20 cellular contexts compared by ENCODE assay signal in the genomic region with DNA sequence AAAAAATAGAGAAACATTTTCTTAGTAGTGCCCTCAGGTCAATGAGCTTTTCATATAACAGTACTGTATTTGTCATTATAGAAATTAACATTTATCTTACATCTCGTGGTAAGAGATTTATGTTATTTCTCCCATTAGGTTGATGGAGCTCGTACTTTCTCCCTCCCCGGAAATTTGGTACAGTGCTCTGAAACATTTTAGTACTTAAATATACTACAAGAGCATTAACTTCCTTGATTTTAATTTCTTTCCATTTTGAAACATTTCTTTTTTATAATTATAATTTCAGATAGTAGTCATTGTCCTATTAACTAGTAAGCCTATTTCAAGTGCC.
DNase-seq lines count a peak whose midpoint lies in the region; ATAC-seq and TF ChIP-seq lines count a peak whose summit lies in the region.
"Had no signal": no experiment of that assay in that cellular context is flagged by ENCODE, and none has a peak within 500 bp of the region (broad histone marks: within the 10 kb centered on the region; RNA-seq: fewer than 3 reads in every experiment).

No MANE protein-coding gene starts in this region.

- H3K36me3 Mint-ChIP-seq in endodermal cell (ENCODE audit: low read depth): no peaks in the 10 kb centered on the region
- H3K36me3 Mint-ChIP-seq: CD4-positive, CD25-positive, alpha-beta regulatory T cell had no signal

- peak overlapping the region; percentile 39 to 85; a peak in 3 of 4 replicates for H3K27ac ChIP-seq in SK-N-SH (ENCODE audit: low read depth in 2 of 2, low read length in 1 of 2)
- no peak overlapping the region for H3K27ac ChIP-seq in PC-9
- H3K27ac ChIP-seq in endodermal cell (ENCODE audit: low read depth, low read length): no peak overlapping the region
- H3K27ac ChIP-seq: SK-N-MC had no signal

- POLR2A ChIA-PET in SK-N-SH (lab: Yijun Ruan, JAX): interaction anchor here (0.6 kb wide), 1 partner anchor 24 kb away, joined by 3 read pairs; no protein-coding TSS in a partner anchor
- POLR2A ChIA-PET in PC-9 (lab: Charles Lee; ENCODE audit: unreplicated experiment): interaction anchor here (0.6 kb wide), 1 partner anchor 26 kb away, joined by 4 read pairs; no protein-coding TSS in a partner anchor

- ATAC-seq in SK-N-SH treated with all-trans-retinoic acid at 6 μM for 48 hours: no peak
- no peak for ATAC-seq in GM21381 (IDR thresholded peaks at IDR 0.05; ENCODE audit: unreplicated experiment)
- ATAC-seq in GM19023 (IDR thresholded peaks at IDR 0.05; ENCODE audit: unreplicated experiment): no peak
- no peak for ATAC-seq in GM21390 (IDR thresholded peaks at IDR 0.05; ENCODE audit: unreplicated experiment)

- peaks cover 4% of the 10 kb centered on the region for H3K4me1 Mint-ChIP-seq in endodermal cell
- H3K4me1 Mint-ChIP-seq: CD4-positive, CD25-positive, alpha-beta regulatory T cell; H9 had no signal

- CTCF ChIA-PET in SK-N-SH (lab: Yijun Ruan, JAX) (interaction anchor here (0.6 to 3.5 kb wide), 15 partner anchors 10 to 1597 kb away, joined by 3 to 15 read pairs (median 4); a partner anchor contains a TSS), PC-9 (lab: Charles Lee) (interaction anchor here (1.3 to 2.5 kb wide), 3 partner anchors 26 to 259 kb away, joined by 4 to 15 read pairs (median 10); a partner anchor contains a TSS)

- H3K9me3 ChIP-seq in SK-N-SH (no peaks in the 10 kb centered on the region), PC-9 (ENCODE audit: insufficient read depth, low read depth) (no peaks in the 10 kb centered on the region), endodermal cell (ENCODE audit: control insufficient read depth, low read length) (no peaks in the 10 kb centered on the region)

- WGBS in SK-N-SH (ENCODE audit: low lambda C conversion rate): 76% methylated on average over 3 of the region's 3 CpGs
- WGBS in endodermal cell (ENCODE audit: insufficient coverage in 1 of 2, insufficient read length in 1 of 2), 2 experiments: 88 to 100% methylated on average over 1 to 3 of the region's 3 CpGs

- BruUV-seq in PC-9 (replicated peaks; lab: Mats Ljungman, UMichigan): no TSS peak

- no peak for TF ChIP-seq EP300 in SK-N-SH (IDR thresholded peaks at IDR 0.05; ENCODE audit: borderline replicate concordance in 1 of 2, low read depth in 1 of 2, low read length in 1 of 2)

- H3F3A ChIP-seq in SK-N-SH (replicated peaks; ENCODE audit: insufficient read depth) (peaks cover 15% of the 10 kb centered on the region), PC-9 (ENCODE audit: insufficient read depth, low read depth) (no peaks in the 10 kb centered on the region)

- H3K27me3 Mint-ChIP-seq in endodermal cell (ENCODE audit: insufficient read depth): peaks cover 4% of the 10 kb centered on the region
- H3K27me3 Mint-ChIP-seq: CD4-positive, CD25-positive, alpha-beta regulatory T cell had no signal

- no peak for TF ChIP-seq RAD21 in SK-N-SH (IDR thresholded peaks at IDR 0.05; ENCODE audit: low read length)

- H3K4me3 Mint-ChIP-seq in endodermal cell: no peak overlapping the region
- H3K4me3 Mint-ChIP-seq: CD4-positive, CD25-positive, alpha-beta regulatory T cell; H9 had no signal

- no peak overlapping the region for H3K27ac Mint-ChIP-seq in endodermal cell
- H3K27ac Mint-ChIP-seq: CD4-positive, CD25-positive, alpha-beta regulatory T cell; H9 had no signal

- H2AFZ ChIP-seq in SK-N-SH (ENCODE audit: low read depth) (no peak overlapping the region), PC-9 (no peak overlapping the region)

- H3K4me2 ChIP-seq in SK-N-SH (no peak overlapping the region), PC-9 (no peak overlapping the region)

- H4K20me1 ChIP-seq in SK-N-SH (ENCODE audit: insufficient read depth) (no peaks in the 10 kb centered on the region), PC-9 (ENCODE audit: insufficient read depth) (no peaks in the 10 kb centered on the region)

- H3K9ac ChIP-seq in SK-N-SH: no peak overlapping the region
- H3K9ac ChIP-seq in endodermal cell (ENCODE audit: extremely low read depth, low read length, poor library complexity, severe bottlenecking): no peak overlapping the region

- no peaks in the 10 kb centered on the region for H3K79me2 ChIP-seq in SK-N-SH (ENCODE audit: insufficient read depth)
- no peaks in the 10 kb centered on the region for H3K79me2 ChIP-seq in PC-9 (ENCODE audit: low read depth)

- no peaks in the 10 kb centered on the region for H3K9me2 ChIP-seq in SK-N-SH
- no peaks in the 10 kb centered on the region for H3K9me2 ChIP-seq in PC-9 (ENCODE audit: insufficient read depth)

- no peaks in the 10 kb centered on the region for H3K9me3 Mint-ChIP-seq in endodermal cell
- H3K9me3 Mint-ChIP-seq: H9 had no signal

- intact Hi-C loops in PC-9 (cut with micrococcal nuclease; ENCODE audit: unreplicated experiment): loop anchor here (1.0 to 5.0 kb wide), 5 partner anchors 78 to 259 kb away; no protein-coding TSS in a partner anchor

- no peaks in the 10 kb centered on the region for H3K36me3 ChIP-seq in SK-N-SH (replicated peaks in 1 of 2; ENCODE audit: control insufficient read depth in 1 of 2, insufficient read depth in 2 of 2, low read length in 1 of 2)
- H3K36me3 ChIP-seq in PC-9 (ENCODE audit: low read depth): no peaks in the 10 kb centered on the region
- no peaks in the 10 kb centered on the region for H3K36me3 ChIP-seq in endodermal cell (ENCODE audit: control insufficient read depth, insufficient read depth, low read length)

- H3K4me3 ChIP-seq in SK-N-SH (ENCODE audit: low read depth in 2 of 2, low read length in 1 of 2) (no peak overlapping the region; a peak in 1 of 4 replicates), PC-9 (no peak overlapping the region), endodermal cell (ENCODE audit: low read length) (no peak overlapping the region)
- H3K4me3 ChIP-seq: SK-N-MC had no signal

- H3K27me3 ChIP-seq in SK-N-SH (ENCODE audit: insufficient read depth) (no peaks in the 10 kb centered on the region), PC-9 (ENCODE audit: insufficient read depth, low read depth) (no peaks in the 10 kb centered on the region), endodermal cell (ENCODE audit: control insufficient read depth, insufficient read depth, low read length, poor library complexity, severe bottlenecking) (no peaks in the 10 kb centered on the region)

- peaks cover 0 to 10% of the 10 kb centered on the region in 2 experiments; a peak in 1 of 4 replicates for H3K4me1 ChIP-seq in SK-N-SH (ENCODE audit: control insufficient read depth in 1 of 2, insufficient read depth in 2 of 2, low read depth in 1 of 2, low read length in 1 of 2)
- peaks cover 7% of the 10 kb centered on the region for H3K4me1 ChIP-seq in PC-9 (replicated peaks; ENCODE audit: insufficient read depth)
- H3K4me1 ChIP-seq in endodermal cell (ENCODE audit: control insufficient read depth, insufficient read depth, low read length): no peaks in the 10 kb centered on the region

- DNase-seq in SK-N-SH (no peak), PC-9 (no peak), endodermal cell (no peak), HUDEP-2 (lab: John Stamatoyannopoulos, UW; ENCODE audit: unreplicated experiment in 76 of 76) (no peak)
- DNase-seq: 8988T; CD4-positive, CD25-positive, alpha-beta regulatory T cell; GF-D8; H9; KG1; NCI-H1105; NCI-H146; NCI-H2029; NCI-H510A treated with DMSO at 0.1 percent for 48 hours; NCI-H774; SHP77 treated with DMSO at 0.1 percent for 48 hours had no signal

- TF ChIP-seq CTCF in SK-N-SH (IDR thresholded peaks at IDR 0.05) (no peak; the same call in 1 of the 2 replicates), PC-9 (conservative IDR thresholded peaks at IDR 0.05) (peak; percentile 26; the same call in 1 of the 2 replicates), endodermal cell (conservative IDR thresholded peaks at IDR 0.05) (peak; percentile 15)

TF ChIP-seq in SK-N-SH, 30 proteins besides CTCF, POLR2A, EP300 and RAD21 (continues in another document):
- TF ChIP-seq CHD2 (IDR thresholded peaks at IDR 0.05; ENCODE audit: low read length, partially characterized antibody) (no peak), MEF2A (IDR thresholded peaks at IDR 0.05; ENCODE audit: borderline replicate concordance, low read depth) (no peak), ELF1 (IDR thresholded peaks at IDR 0.05) (no peak), FOSL2 (IDR thresholded peaks at IDR 0.05; ENCODE audit: borderline replicate concordance, low read depth) (no peak), SMC3 (IDR thresholded peaks at IDR 0.05; ENCODE audit: low read depth, low read length) (no peak), TAF1 (IDR thresholded peaks at IDR 0.05; ENCODE audit: borderline replicate concordance, low read depth, low read length) (no peak), TCF12 (IDR thresholded peaks at IDR 0.05) (no peak), TEAD4 (IDR thresholded peaks at IDR 0.05; ENCODE audit: borderline replicate concordance, insufficient read depth) (no peak)
- TF ChIP-seq, protein P1, sequence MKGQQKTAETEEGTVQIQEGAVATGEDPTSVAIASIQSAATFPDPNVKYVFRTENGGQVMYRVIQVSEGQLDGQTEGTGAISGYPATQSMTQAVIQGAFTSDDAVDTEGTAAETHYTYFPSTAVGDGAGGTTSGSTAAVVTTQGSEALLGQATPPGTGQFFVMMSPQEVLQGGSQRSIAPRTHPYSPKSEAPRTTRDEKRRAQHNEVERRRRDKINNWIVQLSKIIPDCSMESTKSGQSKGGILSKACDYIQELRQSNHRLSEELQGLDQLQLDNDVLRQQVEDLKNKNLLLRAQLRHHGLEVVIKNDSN (IDR thresholded peaks at IDR 0.05; ENCODE audit: borderline replicate concordance, low read depth): no peak

TF ChIP-seq in SK-N-SH treated with all-trans-retinoic acid at 6 μM for 48 hours, 23 proteins besides CTCF, POLR2A, EP300 and RAD21 (continues in another document):
- TF ChIP-seq BACH2 (CRISPR knock-in tag; IDR thresholded peaks at IDR 0.05; ENCODE audit: borderline replicate concordance) (no peak), ZNF70 (CRISPR knock-in tag; IDR thresholded peaks at IDR 0.05) (no peak), ZFP3 (CRISPR knock-in tag; IDR thresholded peaks at IDR 0.05) (no peak)

Comparison
In these comparisons a context has a peak if more than half of its experiments do, and no peak if none do; other contexts are left out.
1. H3K27ac ChIP-seq: peak in SK-N-SH (2 of 2); none in PC-9 (single experiment) and endodermal cell (single experiment).